In the genomic region with DNA sequence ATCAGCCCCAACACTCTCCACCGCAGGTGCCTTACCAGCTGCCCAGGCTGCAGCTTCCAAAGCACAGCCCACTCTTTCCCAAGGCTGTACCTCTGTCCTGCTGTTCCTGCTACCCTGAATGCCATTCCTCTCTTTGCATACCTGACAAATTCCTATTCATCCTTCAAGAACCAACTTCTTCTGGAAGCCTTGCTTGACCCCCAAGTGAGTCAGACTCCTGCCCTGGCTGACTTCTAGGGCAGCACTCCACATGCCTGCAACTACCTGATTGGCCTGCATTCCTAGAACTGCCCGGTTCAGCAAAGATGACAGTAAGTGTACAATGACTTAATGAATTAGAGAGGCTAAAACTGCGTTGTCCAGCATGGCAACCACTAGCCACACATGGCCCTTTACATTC, we compare ENCODE assay signal across 1 cellular context.
A peak's percentile ranks its signal among the peaks of the same experiment; 100 is the strongest.
TF ChIP-seq lines count a peak whose summit lies in the region.

No MANE protein-coding gene starts in this region.

TF ChIP-seq in K562, 482 proteins besides CTCF, POLR2A, EP300 and RAD21 (continued from another document):
- TF ChIP-seq, protein P1, sequence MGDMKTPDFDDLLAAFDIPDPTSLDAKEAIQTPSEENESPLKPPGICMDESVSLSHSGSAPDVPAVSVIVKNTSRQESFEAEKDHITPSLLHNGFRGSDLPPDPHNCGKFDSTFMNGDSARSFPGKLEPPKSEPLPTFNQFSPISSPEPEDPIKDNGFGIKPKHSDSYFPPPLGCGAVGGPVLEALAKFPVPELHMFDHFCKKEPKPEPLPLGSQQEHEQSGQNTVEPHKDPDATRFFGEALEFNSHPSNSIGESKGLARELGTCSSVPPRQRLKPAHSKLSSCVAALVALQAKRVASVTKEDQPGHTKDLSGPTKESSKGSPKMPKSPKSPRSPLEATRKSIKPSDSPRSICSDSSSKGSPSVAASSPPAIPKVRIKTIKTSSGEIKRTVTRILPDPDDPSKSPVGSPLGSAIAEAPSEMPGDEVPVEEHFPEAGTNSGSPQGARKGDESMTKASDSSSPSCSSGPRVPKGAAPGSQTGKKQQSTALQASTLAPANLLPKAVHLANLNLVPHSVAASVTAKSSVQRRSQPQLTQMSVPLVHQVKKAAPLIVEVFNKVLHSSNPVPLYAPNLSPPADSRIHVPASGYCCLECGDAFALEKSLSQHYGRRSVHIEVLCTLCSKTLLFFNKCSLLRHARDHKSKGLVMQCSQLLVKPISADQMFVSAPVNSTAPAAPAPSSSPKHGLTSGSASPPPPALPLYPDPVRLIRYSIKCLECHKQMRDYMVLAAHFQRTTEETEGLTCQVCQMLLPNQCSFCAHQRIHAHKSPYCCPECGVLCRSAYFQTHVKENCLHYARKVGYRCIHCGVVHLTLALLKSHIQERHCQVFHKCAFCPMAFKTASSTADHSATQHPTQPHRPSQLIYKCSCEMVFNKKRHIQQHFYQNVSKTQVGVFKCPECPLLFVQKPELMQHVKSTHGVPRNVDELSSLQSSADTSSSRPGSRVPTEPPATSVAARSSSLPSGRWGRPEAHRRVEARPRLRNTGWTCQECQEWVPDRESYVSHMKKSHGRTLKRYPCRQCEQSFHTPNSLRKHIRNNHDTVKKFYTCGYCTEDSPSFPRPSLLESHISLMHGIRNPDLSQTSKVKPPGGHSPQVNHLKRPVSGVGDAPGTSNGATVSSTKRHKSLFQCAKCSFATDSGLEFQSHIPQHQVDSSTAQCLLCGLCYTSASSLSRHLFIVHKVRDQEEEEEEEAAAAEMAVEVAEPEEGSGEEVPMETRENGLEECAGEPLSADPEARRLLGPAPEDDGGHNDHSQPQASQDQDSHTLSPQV (IDR thresholded peaks at IDR 0.05): peak; percentile 48; the same call in 1 of the 2 replicates
- TF ChIP-seq ARID1B (IDR thresholded peaks at IDR 0.05) (peak; percentile 34; the same call in 1 of the 2 replicates), CBFA2T3 (IDR thresholded peaks at IDR 0.05) (peak; percentile 34)
